In the genomic region with DNA sequence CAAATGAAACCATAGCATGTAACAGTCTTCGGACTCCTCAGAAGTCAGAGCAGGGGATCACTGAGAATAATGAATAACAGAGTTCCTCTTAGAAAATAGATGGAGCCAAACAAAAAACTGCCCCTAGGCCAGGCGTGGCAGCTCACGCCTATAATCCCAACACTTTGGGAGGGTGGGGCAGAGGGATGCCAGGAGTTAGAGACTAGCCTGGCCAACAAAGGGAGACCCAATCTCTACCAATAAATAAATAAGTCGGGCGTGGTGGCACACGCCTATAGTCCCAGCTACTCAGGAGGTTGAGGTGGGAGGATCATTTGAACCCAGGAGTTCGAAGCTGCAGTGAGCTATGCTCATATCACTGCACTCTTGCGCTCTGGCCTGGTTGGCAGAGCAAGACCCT, we compare ENCODE assay signal across 28 cellular contexts.
"Had no signal": no experiment of that assay in that cellular context is flagged by ENCODE, and none has a peak within 500 bp of the region (broad histone marks: within the 10 kb centered on the region; RNA-seq: fewer than 3 reads in every experiment).

No MANE protein-coding gene starts in this region.

- H3K27ac ChIP-seq: stomach, suprapubic skin, testis, thoracic aorta, thyroid gland, tibial artery, tibial nerve, transverse colon, upper lobe of left lung, upper lobe of right lung, uterus, vagina had no signal

- ATAC-seq: stimulated activated effector memory CD8-positive, alpha-beta T cell treated with anti-CD3 and anti-CD28 coated beads, Interleukin-12 subunit alpha, Interleukin-12 subunit beta, amount 100 ng/mL, for 72 hours; stimulated activated memory B cell treated with anti-CD40 and anti-IgM and Interleukin-4, amounts not matched to agents 10 μg/mL and 1 μg/mL and 100 μg/mL, for 72 hours; stimulated activated naive B cell treated with anti-CD40 and anti-IgM and Interleukin-4, amounts not matched to agents 10 μg/mL and 1 μg/mL and 100 μg/mL, for 72 hours; stimulated activated naive CD8-positive, alpha-beta T cell treated with anti-CD3 and anti-CD28 coated beads, Interleukin-15, amount 100 ng/mL, for 72 hours; stimulated activated naive CD8-positive, alpha-beta T cell treated with anti-CD3 and anti-CD28 coated beads, Interleukin-15, Interleukin-2, amounts not matched to agents 100 U/mL and 50 U/mL, for 24 hours; upper lobe of right lung had no signal

- H3K4me3 ChIP-seq: stomach, suprapubic skin, testis, thoracic aorta, thyroid gland, tibial artery, tibial nerve, transverse colon, upper lobe of left lung, upper lobe of right lung, uterus, vagina had no signal

- H3K4me1 Mint-ChIP-seq: stimulated activated effector memory CD8-positive, alpha-beta T cell treated with anti-CD3 and anti-CD28 coated beads, Interleukin-12 subunit alpha, Interleukin-12 subunit beta, amount 100 ng/mL, for 72 hours; stimulated activated memory B cell treated with anti-CD40 and anti-IgM and Interleukin-4, amounts not matched to agents 10 μg/mL and 1 μg/mL and 100 μg/mL, for 72 hours; stimulated activated naive B cell treated with anti-CD40 and anti-IgM and Interleukin-4, amounts not matched to agents 10 μg/mL and 1 μg/mL and 100 μg/mL, for 72 hours; stimulated activated naive CD8-positive, alpha-beta T cell treated with anti-CD3 and anti-CD28 coated beads, Interleukin-15, amount 100 ng/mL, for 72 hours had no signal

- H3K36me3 Mint-ChIP-seq: stimulated activated effector memory CD8-positive, alpha-beta T cell treated with anti-CD3 and anti-CD28 coated beads, Interleukin-12 subunit alpha, Interleukin-12 subunit beta, amount 100 ng/mL, for 72 hours; stimulated activated memory B cell treated with anti-CD40 and anti-IgM and Interleukin-4, amounts not matched to agents 10 μg/mL and 1 μg/mL and 100 μg/mL, for 72 hours; stimulated activated naive B cell treated with anti-CD40 and anti-IgM and Interleukin-4, amounts not matched to agents 10 μg/mL and 1 μg/mL and 100 μg/mL, for 72 hours; type B pancreatic cell had no signal

- DNase-seq: stimulated activated CD4-positive, alpha-beta T cell treated with anti-CD3 and anti-CD28 coated beads, Interleukin-2, amount 100 ng/mL, for 48 hours; stimulated activated CD4-positive, alpha-beta T cell treated with anti-CD3 and anti-CD28 coated beads, Interleukin-4, amount 100 ng/mL, for 1 hour; stimulated activated CD4-positive, alpha-beta T cell treated with anti-CD3 and anti-CD28 coated beads, Interleukin-4, amount 100 ng/mL, for 24 hours; stimulated activated CD4-positive, alpha-beta T cell treated with anti-CD3 and anti-CD28 coated beads, Interleukin-4, amount 100 ng/mL, for 4 hours; stimulated activated CD8-positive, alpha-beta memory T cell treated with anti-CD3 and anti-CD28 coated beads, Interleukin-4, amount 100 ng/mL, for 48 hours; stimulated activated naive B cell treated with anti-CD40 and anti-IgM and Interleukin-4, amounts not matched to agents 10 μg/mL and 1 μg/mL and 100 μg/mL, for 72 hours; stimulated activated naive CD4-positive, alpha-beta T cell; stimulated activated naive CD4-positive, alpha-beta T cell treated with Interleukin-2 at 50 U/mL for 16 hours; stimulated activated naive CD8-positive, alpha-beta T cell treated with anti-CD3 and anti-CD28 coated beads, Interleukin-15, amount 100 ng/mL, for 72 hours; stimulated activated naive CD8-positive, alpha-beta T cell treated with anti-CD3 and anti-CD28 coated beads, Interleukin-15, Interleukin-2, amounts not matched to agents 100 U/mL and 50 U/mL, for 24 hours; stomach; substantia nigra; testis; thyroid gland; tibial artery; transverse colon; trophoblast cell; upper lobe of left lung; upper lobe of right lung; uterus had no signal

- H3K27ac Mint-ChIP-seq: stimulated activated effector memory CD8-positive, alpha-beta T cell treated with anti-CD3 and anti-CD28 coated beads, Interleukin-12 subunit alpha, Interleukin-12 subunit beta, amount 100 ng/mL, for 72 hours; stimulated activated memory B cell treated with anti-CD40 and anti-IgM and Interleukin-4, amounts not matched to agents 10 μg/mL and 1 μg/mL and 100 μg/mL, for 72 hours; stimulated activated naive B cell treated with anti-CD40 and anti-IgM and Interleukin-4, amounts not matched to agents 10 μg/mL and 1 μg/mL and 100 μg/mL, for 72 hours; stimulated activated naive CD8-positive, alpha-beta T cell treated with anti-CD3 and anti-CD28 coated beads, Interleukin-15, amount 100 ng/mL, for 72 hours; stimulated activated naive CD8-positive, alpha-beta T cell treated with anti-CD3 and anti-CD28 coated beads, Interleukin-15, Interleukin-2, amounts not matched to agents 100 ng/mL and 50 ng/mL, for 24 hours; type B pancreatic cell had no signal

- H3K9me3 ChIP-seq: stomach, suprapubic skin, testis, thoracic aorta, thyroid gland, tibial artery, tibial nerve, transverse colon, upper lobe of left lung, upper lobe of right lung, uterus, vagina had no signal

- H3K4me3 Mint-ChIP-seq: stimulated activated effector memory CD8-positive, alpha-beta T cell treated with anti-CD3 and anti-CD28 coated beads, Interleukin-12 subunit alpha, Interleukin-12 subunit beta, amount 100 ng/mL, for 72 hours; stimulated activated memory B cell treated with anti-CD40 and anti-IgM and Interleukin-4, amounts not matched to agents 10 μg/mL and 1 μg/mL and 100 μg/mL, for 72 hours; stimulated activated naive B cell treated with anti-CD40 and anti-IgM and Interleukin-4, amounts not matched to agents 10 μg/mL and 1 μg/mL and 100 μg/mL, for 72 hours; stimulated activated naive CD8-positive, alpha-beta T cell treated with anti-CD3 and anti-CD28 coated beads, Interleukin-15, amount 100 ng/mL, for 72 hours; stimulated activated naive CD8-positive, alpha-beta T cell treated with anti-CD3 and anti-CD28 coated beads, Interleukin-15, Interleukin-2, amounts not matched to agents 100 ng/mL and 50 ng/mL, for 24 hours; type B pancreatic cell had no signal

- H3K4me1 ChIP-seq: stomach, suprapubic skin, testis, thyroid gland, tibial artery, tibial nerve, transverse colon, upper lobe of left lung, upper lobe of right lung, uterus, vagina had no signal

- H3K36me3 ChIP-seq: stomach, suprapubic skin, thoracic aorta, thyroid gland, tibial artery, tibial nerve, transverse colon, upper lobe of left lung, upper lobe of right lung, uterus, vagina had no signal

- H3K9me3 Mint-ChIP-seq: stimulated activated effector memory CD8-positive, alpha-beta T cell treated with anti-CD3 and anti-CD28 coated beads, Interleukin-12 subunit alpha, Interleukin-12 subunit beta, amount 100 ng/mL, for 72 hours; stimulated activated memory B cell treated with anti-CD40 and anti-IgM and Interleukin-4, amounts not matched to agents 10 μg/mL and 1 μg/mL and 100 μg/mL, for 72 hours; stimulated activated naive B cell treated with anti-CD40 and anti-IgM and Interleukin-4, amounts not matched to agents 10 μg/mL and 1 μg/mL and 100 μg/mL, for 72 hours; stimulated activated naive CD8-positive, alpha-beta T cell treated with anti-CD3 and anti-CD28 coated beads, Interleukin-15, amount 100 ng/mL, for 72 hours; stimulated activated naive CD8-positive, alpha-beta T cell treated with anti-CD3 and anti-CD28 coated beads, Interleukin-15, Interleukin-2, amounts not matched to agents 100 ng/mL and 50 ng/mL, for 24 hours; type B pancreatic cell had no signal
